In the genomic region with DNA sequence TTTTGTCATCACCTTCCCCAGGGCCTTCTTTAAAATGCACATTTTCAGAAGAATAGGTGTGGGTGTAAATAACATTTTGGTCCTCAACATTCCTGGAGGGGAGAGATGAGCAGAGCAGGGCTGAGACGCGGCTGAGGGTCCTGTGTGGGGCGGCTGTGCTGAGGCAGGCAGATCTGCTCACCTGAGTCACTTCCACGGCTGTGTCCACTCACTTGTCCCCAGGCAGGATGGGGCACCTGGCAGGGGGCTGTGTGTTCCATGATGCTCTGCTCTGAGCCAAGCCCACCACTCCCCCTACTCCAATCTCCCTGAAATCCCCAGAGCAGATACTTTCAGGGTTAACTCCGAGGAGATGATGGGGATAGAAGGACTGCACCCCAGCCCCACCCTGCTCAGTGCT, we compare ENCODE assay signal across 28 cellular contexts.
"Had no signal": no experiment of that assay in that cellular context is flagged by ENCODE, and none has a peak within 500 bp of the region (broad histone marks: within the 10 kb centered on the region; RNA-seq: fewer than 3 reads in every experiment).

No MANE protein-coding gene starts in this region.

- H3K27me3 Mint-ChIP-seq: activated CD4-positive, alpha-beta T cell treated with anti-CD3 and anti-CD28 coated beads for 36 hours; activated CD8-positive, alpha-beta T cell treated with anti-CD3 and anti-CD28 coated beads for 36 hours; activated naive CD8-positive, alpha-beta T cell treated with anti-CD3 and anti-CD28 coated beads for 36 hours had no signal

- H3K4me1 ChIP-seq: Peyer's patch, SJCRH30 had no signal

- DNase-seq: activated CD4-positive, alpha-beta T cell treated with anti-CD3 and anti-CD28 coated beads for 36 hours; activated CD4-positive, alpha-beta T cell treated with anti-CD3 and anti-CD28 coated beads, Interleukin-2, amount 50 U/mL, for 1 hour; activated CD4-positive, CD25-positive, alpha-beta regulatory T cell; activated CD8-positive, alpha-beta T cell treated with anti-CD3 and anti-CD28 coated beads for 36 hours; activated gamma-delta T cell treated with Interleukin-2 at 50 U/mL for 16 hours; activated naive CD4-positive, alpha-beta T cell treated with anti-CD3 and anti-CD28 coated beads, Interleukin-2, amount 10 ng/mL, durations not matched to agents 7 days and 5 days; activated naive CD8-positive, alpha-beta T cell treated with anti-CD3 and anti-CD28 coated beads for 36 hours; activated T-cell treated with anti-CD3 and anti-CD28 coated beads for 4 hours; activated T-cell treated with anti-CD3 and anti-CD28 coated beads, Interleukin-2, amount 50 U/mL, for 48 hours; Karpas-422; MM.1S; NCI-H1105; NCI-H1436; NCI-H1694 treated with DMSO at 0.1 percent for 48 hours; NCI-H2029 treated with DMSO at 0.1 percent for 48 hours; NCI-H345; NCI-H510A; NCI-H526 treated with DMSO at 0.1 percent for 48 hours; NK-92 treated with Interleukin-12 subunit alpha and Interleukin-12 subunit beta, amount 100 ng/mL, for 24 hours; Right ventricle myocardium superior; SJCRH30; SK-N-SH; T-helper 1 cell had no signal

- H3K36me3 ChIP-seq: Peyer's patch, SJCRH30 had no signal

- H3K4me3 Mint-ChIP-seq: activated CD4-positive, alpha-beta T cell treated with anti-CD3 and anti-CD28 coated beads for 36 hours; activated CD8-positive, alpha-beta T cell treated with anti-CD3 and anti-CD28 coated beads for 36 hours; activated naive CD4-positive, alpha-beta T cell treated with anti-CD3 and anti-CD28 coated beads, Interleukin-2, amount 10 ng/mL, durations not matched to agents 7 days and 5 days; activated naive CD8-positive, alpha-beta T cell treated with anti-CD3 and anti-CD28 coated beads for 36 hours had no signal

- H3K36me3 Mint-ChIP-seq: activated naive CD4-positive, alpha-beta T cell treated with anti-CD3 and anti-CD28 coated beads, Interleukin-2, amount 10 ng/mL, durations not matched to agents 7 days and 5 days had no signal

- H3K27me3 ChIP-seq: Peyer's patch, SJCRH30 had no signal

- H3K27ac ChIP-seq: Peyer's patch, RWPE1, SJCRH30, VCaP had no signal

- H3K9me3 ChIP-seq: Peyer's patch, SJCRH30, SK-N-SH had no signal

- H3K27ac Mint-ChIP-seq: activated CD4-positive, alpha-beta T cell treated with anti-CD3 and anti-CD28 coated beads for 36 hours; activated CD8-positive, alpha-beta T cell treated with anti-CD3 and anti-CD28 coated beads for 36 hours; activated naive CD4-positive, alpha-beta T cell treated with anti-CD3 and anti-CD28 coated beads, Interleukin-2, amount 10 ng/mL, durations not matched to agents 7 days and 5 days; activated naive CD8-positive, alpha-beta T cell treated with anti-CD3 and anti-CD28 coated beads for 36 hours; activated T-helper 2 cell treated with anti-CD3 and anti-CD28 coated beads, Interferon-gamma antibody, Interleukin-2, Interleukin-4, amounts not matched to agents 10 μg/mL and 5 μg/mL and 100 μg/mL, durations not matched to agents 14 hours and 24 hours and 36 hours had no signal

- H3K4me3 ChIP-seq: K562, Peyer's patch, SJCRH30 had no signal

- ATAC-seq: activated CD4-positive, alpha-beta T cell treated with anti-CD3 and anti-CD28 coated beads for 36 hours; activated CD8-positive, alpha-beta T cell treated with anti-CD3 and anti-CD28 coated beads for 36 hours; K562 had no signal

- H3K4me1 Mint-ChIP-seq: activated CD4-positive, alpha-beta T cell treated with anti-CD3 and anti-CD28 coated beads for 36 hours; activated naive CD4-positive, alpha-beta T cell treated with anti-CD3 and anti-CD28 coated beads, Interleukin-2, amount 10 ng/mL, durations not matched to agents 7 days and 5 days; activated naive CD8-positive, alpha-beta T cell treated with anti-CD3 and anti-CD28 coated beads for 36 hours had no signal
